Comparison of ENCODE assay signal across 8 cellular contexts in genomic region chr1:66271216-66271903, GRCh38.
A peak's percentile ranks its signal among the peaks of the same experiment; 100 is the strongest.
DNase-seq lines count a peak whose midpoint lies in the region; ATAC-seq, FAIRE-seq and TF ChIP-seq lines count a peak whose summit lies in the region.

No MANE protein-coding gene starts in this region.

- H3K4me1 ChIP-seq in BLaER1: peaks cover 32% of the 10 kb centered on the region; the same call in 1 of the 2 replicates
- H3K4me1 ChIP-seq in kidney (ENCODE audit: control insufficient read depth in 1 of 2, insufficient read depth in 1 of 2, low read depth in 1 of 2, low read length in 2 of 2): peaks cover 6 to 8% of the 10 kb centered on the region in 2 donors

- no peak overlapping the region for H3K27ac ChIP-seq in BLaER1
- peak overlapping the region; percentile 95 for H3K27ac ChIP-seq in caudate nucleus (ENCODE audit: low read depth, low read length)
- peak overlapping the region; percentile 55 to 82 for H3K27ac ChIP-seq in kidney (ENCODE audit: low read depth in 2 of 2, low read length in 2 of 2)

- H3K36me3 ChIP-seq in BLaER1 (no peaks in the 10 kb centered on the region), kidney (ENCODE audit: control insufficient read depth in 1 of 2, insufficient read depth in 2 of 2, low read length in 2 of 2) (no peaks in the 10 kb centered on the region)

- intact Hi-C loops in kidney (cut with DNase I): no loop called here

- peak; percentile 92 for FAIRE-seq in kidney (lab: Jason Lieb, UNC)

- no peak overlapping the region for H3K9ac ChIP-seq in BLaER1
- H3K9ac ChIP-seq in kidney (ENCODE audit: low read length in 2 of 2): peak overlapping the region in 1 of 2 donors; percentile 30

- H3K27me3 ChIP-seq in BLaER1: no peaks in the 10 kb centered on the region

- H3K4me3 ChIP-seq in BLaER1 (no peak overlapping the region), kidney (ENCODE audit: low read length in 2 of 2) (peak overlapping the region; percentile 25 to 40)

- ATAC-seq in HG02759 (IDR thresholded peaks at IDR 0.05; ENCODE audit: unreplicated experiment) (peak; percentile 40), HG03469 (IDR thresholded peaks at IDR 0.05; ENCODE audit: unreplicated experiment) (no peak)

- peak; percentile 98 for DNase-seq in SHP77 treated with DMSO at 0.1 percent for 48 hours (lab: John Stamatoyannopoulos, UW)
- DNase-seq in caudate nucleus (lab: John Stamatoyannopoulos, UW): peak in 39 of 61 donors; percentile 3 to 84 (median 34)
- peak; percentile 79 for DNase-seq in kidney
- peak; percentile 90 for DNase-seq in smooth muscle cell of the brain vasculature (ENCODE audit: low read depth, low spot score)
- no peak for DNase-seq in SKM-1 (lab: John Stamatoyannopoulos, UW; ENCODE audit: unreplicated experiment)

- no peaks in the 10 kb centered on the region for H4K20me1 ChIP-seq in BLaER1

- H3K4me2 ChIP-seq in BLaER1: peak overlapping the region; percentile 36; the same call in 1 of the 2 replicates

- no peaks in the 10 kb centered on the region for H3K9me3 ChIP-seq in BLaER1
- no peaks in the 10 kb centered on the region for H3K9me3 ChIP-seq in kidney (ENCODE audit: control insufficient read depth in 1 of 2, low read length in 2 of 2)

- no peak for TF ChIP-seq CTCF in kidney (IDR thresholded peaks at IDR 0.05; ENCODE audit: borderline replicate concordance, extremely low read depth, insufficient read depth)
